9 cellular contexts compared by ENCODE assay signal in the genomic region with DNA sequence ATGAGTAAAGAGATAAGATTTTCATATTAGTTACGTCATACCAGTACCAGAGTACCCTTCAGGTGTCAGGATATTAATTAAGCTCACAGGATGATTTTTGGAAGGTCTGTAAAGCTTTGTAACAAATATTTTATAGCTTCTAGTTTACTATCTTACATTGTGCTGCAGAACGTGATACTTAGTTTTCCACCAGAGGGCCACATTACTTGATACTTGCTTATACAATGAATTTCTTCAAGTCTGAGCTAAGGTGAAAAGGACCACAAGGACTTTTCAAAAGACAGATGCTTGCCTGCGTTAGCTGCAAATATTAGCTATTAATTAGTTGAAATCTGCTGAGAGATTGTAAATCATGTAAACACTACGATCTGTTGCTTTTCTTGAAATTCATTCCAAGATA. TPM values are rescaled to one million over a fixed set of nuclear protein-coding genes. Genes with fewer than 3 reads are reported as not detected.
A peak's percentile ranks its signal among the peaks of the same experiment; 100 is the strongest.
DNase-seq lines count a peak whose midpoint lies in the region; ATAC-seq and TF ChIP-seq lines count a peak whose summit lies in the region.
"Had no signal": no experiment of that assay in that cellular context is flagged by ENCODE, and none has a peak within 500 bp of the region (broad histone marks: within the 10 kb centered on the region; RNA-seq: fewer than 3 reads in every experiment).

No MANE protein-coding gene starts in this region.

- H3K4me3 ChIP-seq in HEK293 (ENCODE audit: low read depth, low read length), result no peak overlapping the region
- H3K4me3 ChIP-seq in fibroblast of the aortic adventitia (ENCODE audit: low read depth, low read length), result no peak overlapping the region

- H3K27ac ChIP-seq in HEK293 (ENCODE audit: extremely low read depth, low read depth, low read length), result no peak overlapping the region

- H3K9me3 ChIP-seq in HEK293 (ENCODE audit: control insufficient read depth, insufficient read depth, low read depth, low read length), result no peaks in the 10 kb centered on the region

- H3K4me1 ChIP-seq in HEK293 (ENCODE audit: control insufficient read depth, insufficient read depth, low read length), result no peaks in the 10 kb centered on the region

- peak; percentile 61 for DNase-seq in ACHN
- DNase-seq in RPMI8226, result peak; percentile 37
- DNase-seq in fibroblast of the aortic adventitia (ENCODE audit: low read depth), result peak; percentile 65
- no peak for DNase-seq in stimulated activated CD4-positive, alpha-beta T cell treated with anti-CD3 and anti-CD28 coated beads, Interleukin-1b, Interleukin-23, amount 100 ng/mL, for 48 hours
- DNase-seq in inferior parietal cortex (ENCODE audit: extremely low spot score), result no peak
- no peak for DNase-seq in hepatic stellate cell (ENCODE audit: low spot score)
- DNase-seq: stimulated activated CD4-positive, alpha-beta T cell treated with anti-CD3 and anti-CD28 coated beads, Interleukin-15, amount 100 ng/mL, for 24 hours had no signal

- in situ Hi-C loops in ACHN (cut with HindIII; ENCODE audit: low pct_ligation_motif_present, low pct_unique_long_range_greater_than_20kb, low sequenced_read_pairs), result no loop called here

- CTCF ChIA-PET in HEK293 (lab: Yijun Ruan, JAX), result interaction anchor here (0.5 to 3.6 kb wide), 22 partner anchors 12 to 1291 kb away, joined by 3 to 39 read pairs (median 3); partner anchors contain the start of gene FOXP2

- TF ChIP-seq CTCF in HEK293 (tag by site-specific recombination; IDR thresholded peaks at IDR 0.05) (no peak), fibroblast of the aortic adventitia (IDR thresholded peaks at IDR 0.05; ENCODE audit: insufficient read depth, low read length) (peak; percentile 58)

- no peaks in the 10 kb centered on the region for H3K36me3 ChIP-seq in HEK293 (ENCODE audit: control insufficient read depth in 2 of 2, insufficient read depth in 1 of 2, low read length in 2 of 2)

- POLR2A ChIA-PET in HEK293 (lab: Yijun Ruan, JAX), result no interaction called here

- ATAC-seq in GM18519 (IDR thresholded peaks at IDR 0.05; ENCODE audit: low FRiP score, unreplicated experiment), result no peak

TF ChIP-seq in HEK293, 187 proteins besides CTCF, POLR2A, EP300 and RAD21:
- TF ChIP-seq YY2 (tag by site-specific recombination; IDR thresholded peaks at IDR 0.05) (no peak), ZNF335 (tag by site-specific recombination; conservative IDR thresholded peaks at IDR 0.05) (peak; percentile 34; the same call in 1 of the 2 replicates), ZNF654 (tag by site-specific recombination; IDR thresholded peaks at IDR 0.05; ENCODE audit: low read depth) (peak; percentile 39; the same call in 1 of the 2 replicates)
TF ChIP-seq in HEK293: peak in this region for 2.

RNA-seq across cellular contexts. Expression of gene FOXP2, which starts 12.2 kb away (rescaled TPM):
- total RNA-seq in fibroblast of the aortic adventitia (ENCODE audit: low replicate concordance), result 3.9 and 17.4 TPM in 2 replicates

Comparison
In these comparisons a context has a peak if more than half of its experiments do, and no peak if none do; other contexts are left out.
1. DNase-seq: peak in ACHN (single experiment), RPMI8226 (single experiment) and fibroblast of the aortic adventitia (single experiment); none in stimulated activated CD4-positive, alpha-beta T cell treated with anti-CD3 and anti-CD28 coated beads, Interleukin-1b, Interleukin-23, amount 100 ng/mL, for 48 hours (single experiment), inferior parietal cortex (single experiment) and hepatic stellate cell (single experiment).